In the genomic region with DNA sequence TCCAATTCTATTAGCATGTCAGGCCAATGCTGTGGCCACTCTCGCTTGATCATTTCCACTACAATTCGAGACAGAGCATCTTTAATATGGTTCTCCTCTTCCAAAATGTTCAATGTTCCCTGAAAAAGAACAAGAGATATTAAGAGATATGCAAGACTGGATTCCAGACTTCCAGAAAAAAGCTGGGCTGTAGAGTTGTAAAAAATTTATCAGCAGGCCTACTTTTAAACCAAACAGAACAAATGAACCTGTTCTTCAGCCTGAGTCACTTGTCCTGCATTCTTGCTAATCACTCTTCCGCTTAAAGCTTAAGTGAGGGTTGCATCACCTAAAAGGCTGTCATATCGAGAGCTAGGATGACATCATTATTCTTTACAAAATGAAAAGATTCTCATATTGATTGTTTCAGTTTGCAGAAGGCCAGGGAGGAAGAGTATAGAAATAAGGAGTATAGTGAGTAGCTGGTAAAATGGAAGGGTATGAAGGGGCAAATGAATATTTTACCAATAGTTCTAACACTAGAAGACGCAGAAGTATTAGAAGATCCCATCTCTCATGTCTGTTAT, we compare ENCODE assay signal across 1 cellular context.
TF ChIP-seq lines count a peak whose summit lies in the region.

No MANE protein-coding gene starts in this region.

TF ChIP-seq in endothelial cell of umbilical vein, 7 proteins besides CTCF, POLR2A, EP300 and RAD21:
- peak; percentile 13 for TF ChIP-seq JUN (IDR thresholded peaks at IDR 0.05; ENCODE audit: borderline replicate concordance, insufficient read depth, insufficient read length, low read depth)
- no peak for TF ChIP-seq POLR2AphosphoS5 (IDR thresholded peaks at IDR 0.05; ENCODE audit: insufficient read depth, low read depth, low read length)
